ENCODE assay signal across 14 cellular contexts in genomic region chr5:167626341-167627118, GRCh38.
"Had no signal": no experiment of that assay in that cellular context is flagged by ENCODE, and none has a peak within 500 bp of the region (broad histone marks: within the 10 kb centered on the region; RNA-seq: fewer than 3 reads in every experiment).

No MANE protein-coding gene starts in this region.

- H3K4me1 ChIP-seq: body of pancreas, prostate gland had no signal

- H3K9me3 ChIP-seq: body of pancreas, prostate gland had no signal

- DNase-seq: activated CD4-positive, alpha-beta T cell treated with anti-CD3 and anti-CD28 coated beads for 1 hour; activated CD8-positive, alpha-beta memory T cell treated with anti-CD3 and anti-CD28 coated beads, Interleukin-2, amount 50 U/mL, for 48 hours; activated CD8-positive, alpha-beta T cell treated with anti-CD3 and anti-CD28 coated beads, Interleukin-2, amount 10 ng/mL, durations not matched to agents 7 days and 5 days; activated naive CD4-positive, alpha-beta T cell treated with anti-CD3 and anti-CD28 coated beads for 36 hours; body of pancreas; cerebellar nuclear complex; erythroblast; stimulated activated CD4-positive, alpha-beta T cell treated with anti-CD3 and anti-CD28 coated beads, Interleukin-2, amount 100 ng/mL, for 24 hours; stimulated activated naive B cell treated with anti-CD40 and anti-IgM and Interleukin-4, amounts not matched to agents 10 μg/mL and 1 μg/mL and 100 μg/mL, for 72 hours; T-helper 9 cell had no signal

- H3K27ac ChIP-seq: body of pancreas, prostate gland had no signal

- H3K36me3 ChIP-seq: prostate gland had no signal

- H3K4me3 ChIP-seq: body of pancreas, prostate gland had no signal

- ATAC-seq: activated CD8-positive, alpha-beta T cell treated with anti-CD3 and anti-CD28 coated beads, Interleukin-2, amount 10 ng/mL, durations not matched to agents 7 days and 5 days; body of pancreas; left lobe of liver; sciatic nerve; stimulated activated naive B cell treated with anti-CD40 and anti-IgM and Interleukin-4, amounts not matched to agents 10 μg/mL and 1 μg/mL and 100 μg/mL, for 72 hours had no signal

- H3K27me3 ChIP-seq: body of pancreas had no signal

- FAIRE-seq: islet of Langerhans had no signal
